Comparison of ENCODE assay signal across 1 cellular context in genomic region chr7:55107946-55108345, GRCh38.
TF ChIP-seq lines count a peak whose summit lies in the region.

No MANE protein-coding gene starts in this region.

TF ChIP-seq in SK-N-SH, 30 proteins besides CTCF, POLR2A, EP300 and RAD21 (continued from another document):
- TF ChIP-seq REST (IDR thresholded peaks at IDR 0.05; ENCODE audit: low read depth, low read length) (no peak), MXI1 (IDR thresholded peaks at IDR 0.05; ENCODE audit: low read depth, low read length) (no peak), MEF2A (IDR thresholded peaks at IDR 0.05; ENCODE audit: borderline replicate concordance, low read depth) (peak; percentile 32; the same call in 1 of the 2 replicates), GATA2 (CRISPR knock-in tag; IDR thresholded peaks at IDR 0.05) (no peak), FOSL2 (IDR thresholded peaks at IDR 0.05; ENCODE audit: borderline replicate concordance, low read depth) (peak; percentile 71; the same call in 1 of the 2 replicates), NFIC (IDR thresholded peaks at IDR 0.05; ENCODE audit: borderline replicate concordance) (peak; percentile 81), FOXM1 (IDR thresholded peaks at IDR 0.05; ENCODE audit: low read depth) (no peak), TCF12 (IDR thresholded peaks at IDR 0.05) (peak; percentile 74), USF1 (IDR thresholded peaks at IDR 0.05; ENCODE audit: borderline replicate concordance, low read depth) (no peak), SIN3A (IDR thresholded peaks at IDR 0.05; ENCODE audit: borderline replicate concordance, low read depth, low read length) (no peak), TEAD4 (IDR thresholded peaks at IDR 0.05; ENCODE audit: borderline replicate concordance, insufficient read depth) (no peak; the same call in 1 of the 2 replicates), RXRA (IDR thresholded peaks at IDR 0.05; ENCODE audit: borderline replicate concordance, low read depth) (peak; percentile 73; the same call in 1 of the 2 replicates)
